In the genomic region with DNA sequence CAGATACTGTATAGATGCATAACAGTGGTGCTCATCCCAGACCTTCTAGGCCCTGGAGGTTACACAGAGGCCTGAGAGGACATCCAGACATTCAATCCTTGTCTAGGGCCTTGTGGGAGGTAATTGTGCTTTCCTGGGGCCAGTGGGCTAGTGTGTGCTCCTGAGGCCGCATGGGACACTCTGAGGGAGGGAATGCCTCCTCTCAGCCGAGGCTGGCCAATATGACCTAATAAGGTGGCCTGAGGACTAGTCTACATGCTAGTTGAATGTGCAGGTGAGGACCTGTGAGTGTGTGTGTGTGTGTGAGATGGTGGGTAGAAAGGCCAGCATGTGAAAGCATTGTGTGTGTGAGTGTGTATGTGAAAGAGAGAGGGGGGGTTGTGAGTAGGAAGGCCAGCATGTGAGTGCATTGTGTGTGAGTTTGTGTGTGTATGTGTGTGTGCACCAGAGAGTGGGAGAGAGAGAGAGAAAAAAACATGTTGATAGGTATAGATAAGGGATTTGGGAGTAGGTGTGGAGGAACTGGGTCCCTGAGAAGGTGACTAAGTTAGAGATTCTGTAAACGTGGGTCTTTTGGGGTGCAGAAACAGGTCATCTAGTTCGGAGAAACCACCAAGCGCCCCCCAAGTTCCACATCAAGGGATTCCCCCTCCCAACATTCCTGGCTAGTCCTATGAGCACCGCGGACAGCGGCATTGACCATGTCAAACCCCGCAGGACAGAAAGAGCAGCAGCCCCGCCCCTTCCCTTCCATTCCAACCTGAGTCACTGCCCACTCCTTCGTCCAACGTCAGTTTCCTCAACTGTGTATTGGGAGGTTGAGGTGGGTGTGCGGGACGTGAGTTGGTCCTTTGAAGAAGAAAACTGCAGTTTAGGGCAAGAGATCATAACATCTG, we compare ENCODE assay signal across 1 cellular context.
TF ChIP-seq lines count a peak whose summit lies in the region.

No MANE protein-coding gene starts in this region.

TF ChIP-seq in HCT116, 20 proteins besides CTCF, POLR2A, EP300 and RAD21:
- TF ChIP-seq, protein P1, sequence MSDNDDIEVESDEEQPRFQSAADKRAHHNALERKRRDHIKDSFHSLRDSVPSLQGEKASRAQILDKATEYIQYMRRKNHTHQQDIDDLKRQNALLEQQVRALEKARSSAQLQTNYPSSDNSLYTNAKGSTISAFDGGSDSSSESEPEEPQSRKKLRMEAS (IDR thresholded peaks at IDR 0.05), result no peak
- peak; percentile 69 for TF ChIP-seq REST (IDR thresholded peaks at IDR 0.05; ENCODE audit: low read depth)
